ENCODE assay signal across 36 cellular contexts in the genomic region with DNA sequence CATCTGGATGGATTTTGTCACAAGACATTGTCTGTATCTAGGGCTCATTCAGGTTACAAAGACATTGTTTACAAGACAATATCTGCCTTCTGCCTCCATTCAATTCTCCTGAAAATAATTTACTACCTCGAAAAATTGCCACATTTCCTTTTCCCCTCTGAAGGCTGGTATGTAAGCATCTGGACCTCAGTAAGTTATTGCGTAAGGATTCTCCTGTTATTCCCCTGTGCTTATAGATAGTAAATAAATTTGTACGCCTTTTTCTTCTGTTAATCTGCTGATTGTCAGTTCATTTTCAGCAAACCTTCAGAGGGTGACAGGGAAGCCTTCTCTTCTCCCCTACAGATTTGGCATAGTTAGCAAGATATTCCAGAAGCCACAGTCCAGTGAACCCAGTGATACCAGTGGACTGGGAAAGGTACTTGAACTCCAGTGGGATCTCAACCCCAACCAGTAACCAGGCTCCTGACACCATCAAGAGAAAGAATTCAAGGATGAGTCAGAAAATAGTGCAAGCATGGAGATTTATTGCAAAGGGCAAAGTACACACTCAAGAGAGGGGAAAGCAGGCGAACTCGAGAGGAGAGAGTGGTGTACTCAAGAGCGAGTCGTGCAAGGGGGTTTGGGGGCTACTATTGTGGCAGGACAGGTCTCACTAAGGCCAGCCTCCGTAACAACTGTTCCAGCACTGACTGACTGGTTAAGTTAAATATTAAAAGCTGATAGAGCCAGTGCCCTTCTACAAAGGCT.
A peak's percentile ranks its signal among the peaks of the same experiment; 100 is the strongest.
DNase-seq lines count a peak whose midpoint lies in the region; ATAC-seq, FAIRE-seq and TF ChIP-seq lines count a peak whose summit lies in the region.
"Had no signal": no experiment of that assay in that cellular context is flagged by ENCODE, and none has a peak within 500 bp of the region (broad histone marks: within the 10 kb centered on the region; RNA-seq: fewer than 3 reads in every experiment).

No MANE protein-coding gene starts in this region.

- in situ Hi-C loops in IMR-90 (cut with MboI; ENCODE audit: low sequenced_read_pairs) = no loop called here

- peak overlapping the region; percentile 38 for H3K27ac Mint-ChIP-seq in astrocyte (ENCODE audit: unreplicated experiment)
- no peak overlapping the region for H3K27ac Mint-ChIP-seq in stimulated activated naive B cell treated with anti-CD40 and anti-IgM and Interleukin-4, amounts not matched to agents 10 μg/mL and 1 μg/mL and 100 μg/mL, for 72 hours
- H3K27ac Mint-ChIP-seq: activated CD4-positive, alpha-beta memory T cell treated with anti-CD3 and anti-CD28 coated beads for 36 hours; activated naive CD4-positive, alpha-beta T cell treated with anti-CD3 and anti-CD28 coated beads for 36 hours; brain; naive thymus-derived CD4-positive, alpha-beta T cell had no signal

- H3K27me3 Mint-ChIP-seq in astrocyte (ENCODE audit: low read depth, unreplicated experiment) = no peaks in the 10 kb centered on the region
- H3K27me3 Mint-ChIP-seq in stimulated activated naive B cell treated with anti-CD40 and anti-IgM and Interleukin-4, amounts not matched to agents 10 μg/mL and 1 μg/mL and 100 μg/mL, for 72 hours = no peaks in the 10 kb centered on the region
- H3K27me3 Mint-ChIP-seq: activated CD4-positive, alpha-beta memory T cell treated with anti-CD3 and anti-CD28 coated beads for 36 hours; naive thymus-derived CD4-positive, alpha-beta T cell had no signal

- ATAC-seq in IMR-90 (ENCODE audit: low read depth) = no peak
- no peak for ATAC-seq in stimulated activated naive B cell treated with anti-CD40 and anti-IgM and Interleukin-4, amounts not matched to agents 10 μg/mL and 1 μg/mL and 100 μg/mL, for 72 hours (replicated peaks)
- ATAC-seq: foreskin keratinocyte; HCT116; lower lobe of right lung; naive thymus-derived CD4-positive, alpha-beta T cell; psoas muscle; Right ventricle myocardium inferior had no signal

- no peaks in the 10 kb centered on the region for H3K4me1 ChIP-seq in IMR-90 (ENCODE audit: control insufficient read depth, insufficient read depth, low read length)
- no peaks in the 10 kb centered on the region for H3K4me1 ChIP-seq in astrocyte (ENCODE audit: insufficient read depth, low read length)
- H3K4me1 ChIP-seq in suprapubic skin = no peaks in the 10 kb centered on the region
- H3K4me1 ChIP-seq: adrenal gland, BE2C, foreskin keratinocyte, lower lobe of right lung, psoas muscle, sigmoid colon, stomach, thyroid gland had no signal

- H3K4me3 ChIP-seq in BJ (ENCODE audit: low read depth, low read length) = no peak overlapping the region
- H3K4me3 ChIP-seq in IMR-90 (ENCODE audit: insufficient read depth, low read depth, low read length) = no peak overlapping the region
- H3K4me3 ChIP-seq in astrocyte (ENCODE audit: insufficient read depth, low read depth, low read length) = no peak overlapping the region
- H3K4me3 ChIP-seq in suprapubic skin = no peak overlapping the region
- H3K4me3 ChIP-seq: adrenal gland, lower lobe of right lung, PC-9, psoas muscle, sigmoid colon, stomach, thyroid gland had no signal

- H3K9ac ChIP-seq in IMR-90 (ENCODE audit: low read depth, low read length) (no peak overlapping the region), astrocyte (ENCODE audit: low read length) (no peak overlapping the region)

- peaks cover 10% of the 10 kb centered on the region for H3K4me1 Mint-ChIP-seq in astrocyte (ENCODE audit: low read depth, unreplicated experiment)
- H3K4me1 Mint-ChIP-seq in stimulated activated naive B cell treated with anti-CD40 and anti-IgM and Interleukin-4, amounts not matched to agents 10 μg/mL and 1 μg/mL and 100 μg/mL, for 72 hours = no peaks in the 10 kb centered on the region
- H3K4me1 Mint-ChIP-seq: brain; naive thymus-derived CD4-positive, alpha-beta T cell had no signal

- CTCF ChIA-PET in BJ (lab: Yijun Ruan, JAX) (no interaction called here), IMR-90 (lab: Yijun Ruan, JAX) (no interaction called here)

- TF ChIP-seq CTCF in BJ (IDR thresholded peaks at IDR 0.05; ENCODE audit: insufficient read depth, low read depth, low read length) (no peak), IMR-90 (conservative IDR thresholded peaks at IDR 0.05; ENCODE audit: low read depth, low read length) (no peak), astrocyte (IDR thresholded peaks at IDR 0.05; ENCODE audit: insufficient read depth, low read depth, low read length) (no peak), suprapubic skin (IDR thresholded peaks at IDR 0.05) (no peak)

- WGBS in IMR-90 (ENCODE audit: extremely low coverage in 2 of 2, insufficient read length in 1 of 2), 2 experiments = 60% methylated on average over 1 of the region's 8 CpGs; no CpG with 5 or more reads in 1 of the 2 experiments
- 77% methylated on average over 8 of the region's 8 CpGs for WGBS in suprapubic skin

- no peak overlapping the region for H3K4me3 Mint-ChIP-seq in astrocyte (ENCODE audit: unreplicated experiment)
- no peak overlapping the region for H3K4me3 Mint-ChIP-seq in stimulated activated naive B cell treated with anti-CD40 and anti-IgM and Interleukin-4, amounts not matched to agents 10 μg/mL and 1 μg/mL and 100 μg/mL, for 72 hours
- H3K4me3 Mint-ChIP-seq: activated CD4-positive, alpha-beta memory T cell treated with anti-CD3 and anti-CD28 coated beads for 36 hours; activated naive CD4-positive, alpha-beta T cell treated with anti-CD3 and anti-CD28 coated beads for 36 hours; brain; naive thymus-derived CD4-positive, alpha-beta T cell had no signal

- no peaks in the 10 kb centered on the region for H3K27me3 ChIP-seq in BJ (ENCODE audit: control insufficient read depth, insufficient read depth, low read length)
- no peaks in the 10 kb centered on the region for H3K27me3 ChIP-seq in IMR-90 (ENCODE audit: control insufficient read depth, insufficient read depth, low read length)
- H3K27me3 ChIP-seq in astrocyte (ENCODE audit: insufficient read depth, low read length) = no peaks in the 10 kb centered on the region
- H3K27me3 ChIP-seq in suprapubic skin = no peaks in the 10 kb centered on the region
- H3K27me3 ChIP-seq: adrenal gland, BE2C, foreskin keratinocyte, sigmoid colon, thyroid gland had no signal

- H2BK120ac ChIP-seq in IMR-90 (ENCODE audit: low read depth, low read length) = no peak overlapping the region

- H4K8ac ChIP-seq in IMR-90 (ENCODE audit: low read depth in 2 of 2, low read length in 2 of 2) = no peak overlapping the region

- H3K79me2 ChIP-seq in astrocyte (ENCODE audit: insufficient read depth, low read length) = no peaks in the 10 kb centered on the region

- H3K18ac ChIP-seq in IMR-90 (ENCODE audit: low read depth, low read length) = no peak overlapping the region

- no peak overlapping the region for H3K4ac ChIP-seq in IMR-90 (ENCODE audit: low read depth, low read length)

- H3K79me1 ChIP-seq in IMR-90 (ENCODE audit: low read depth in 1 of 2, low read length in 2 of 2) = no peaks in the 10 kb centered on the region

- no peak for TF ChIP-seq RAD21 in IMR-90 (IDR thresholded peaks at IDR 0.05; ENCODE audit: low read length)

- H4K20me1 ChIP-seq in IMR-90 (ENCODE audit: insufficient read depth, low read length) = no peaks in the 10 kb centered on the region
- no peaks in the 10 kb centered on the region for H4K20me1 ChIP-seq in astrocyte (ENCODE audit: insufficient read depth, low read length)

- H3K9me3 ChIP-seq in IMR-90 (ENCODE audit: control insufficient read depth, insufficient read depth, low read length) (peaks cover 8% of the 10 kb centered on the region), astrocyte (ENCODE audit: insufficient read depth, low read depth, low read length) (no peaks in the 10 kb centered on the region), suprapubic skin (no peaks in the 10 kb centered on the region)
- H3K9me3 ChIP-seq: adrenal gland, BE2C, lower lobe of right lung, psoas muscle, thyroid gland had no signal

- peaks cover 2% of the 10 kb centered on the region for H3K36me3 Mint-ChIP-seq in astrocyte (ENCODE audit: low read depth, unreplicated experiment)
- no peaks in the 10 kb centered on the region for H3K36me3 Mint-ChIP-seq in stimulated activated naive B cell treated with anti-CD40 and anti-IgM and Interleukin-4, amounts not matched to agents 10 μg/mL and 1 μg/mL and 100 μg/mL, for 72 hours
- H3K36me3 Mint-ChIP-seq: activated CD4-positive, alpha-beta memory T cell treated with anti-CD3 and anti-CD28 coated beads for 36 hours; brain; naive thymus-derived CD4-positive, alpha-beta T cell had no signal

- no peak overlapping the region for H2BK15ac ChIP-seq in IMR-90 (ENCODE audit: low read depth, low read length)

- no peak overlapping the region for H4K5ac ChIP-seq in IMR-90 (ENCODE audit: low read depth, low read length)

- H3K27ac ChIP-seq in IMR-90 (ENCODE audit: insufficient read depth, low read length) (no peak overlapping the region), astrocyte (ENCODE audit: low read depth, low read length) (no peak overlapping the region), suprapubic skin (no peak overlapping the region)
- H3K27ac ChIP-seq: adrenal gland, foreskin keratinocyte, lower lobe of right lung, PC-9, psoas muscle, sigmoid colon, stomach, thyroid gland had no signal

- H2BK20ac ChIP-seq in IMR-90 (ENCODE audit: low read depth, low read length) = no peak overlapping the region

- dilution Hi-C loops in IMR-90 (cut with HindIII; ENCODE audit: low sequenced_read_pairs, unreplicated experiment) = no loop called here

- no peaks in the 10 kb centered on the region for H3K9me1 ChIP-seq in IMR-90 (ENCODE audit: insufficient read depth, low read length)

- no peak overlapping the region for H3K23ac ChIP-seq in IMR-90 (ENCODE audit: low read depth, low read length)

- no TSS peak for BruUV-seq in IMR-90 (replicated peaks; lab: Mats Ljungman, UMichigan)

- H2AK5ac ChIP-seq in IMR-90 (ENCODE audit: low read depth, low read length) = no peak overlapping the region

- H3K56ac ChIP-seq in IMR-90 (ENCODE audit: extremely low read depth, insufficient read depth, low read length) = no peak overlapping the region

- POLR2A ChIA-PET in BJ (lab: Charles Lee) = no interaction called here
- POLR2A ChIA-PET in IMR-90 (lab: Charles Lee; ENCODE audit: unreplicated experiment) = no interaction called here

- peak; percentile 9 for DNase-seq in BJ (ENCODE audit: low read depth)
- DNase-seq in IMR-90 = no peak
- DNase-seq in astrocyte (ENCODE audit: low read depth) = no peak
- DNase-seq in kidney glomerular epithelial cell (lab: John Stamatoyannopoulos, UW) = peak; percentile 9
- DNase-seq in EL = no peak
- no peak for DNase-seq in suprapubic skin (ENCODE audit: low spot score in 2 of 2)
- DNase-seq in cerebellum (ENCODE audit: low spot score) = no peak
- DNase-seq in stimulated activated naive B cell treated with anti-CD40 and anti-IgM and Interleukin-4, amounts not matched to agents 10 μg/mL and 1 μg/mL and 100 μg/mL, for 72 hours = no peak
- DNase-seq: activated CD4-positive, alpha-beta memory T cell treated with anti-CD3 and anti-CD28 coated beads for 36 hours; activated CD4-positive, alpha-beta T cell treated with anti-CD3 and anti-CD28 coated beads for 1 hour; activated CD8-positive, alpha-beta memory T cell treated with anti-CD3 and anti-CD28 coated beads, Interleukin-2, amount 50 U/mL, for 48 hours; activated naive CD4-positive, alpha-beta T cell treated with anti-CD3 and anti-CD28 coated beads for 36 hours; adrenal gland; BE2C; effector CD8-positive, alpha-beta T cell; erythroblast; foreskin keratinocyte; head of caudate nucleus; islet precursor cell; lower lobe of right lung; naive thymus-derived CD4-positive, alpha-beta T cell; NCI-H1417; NCI-H2029 treated with DMSO at 0.1 percent for 48 hours; NCI-H524 treated with DMSO at 0.1 percent for 48 hours; PC-9; psoas muscle; sigmoid colon; stimulated activated CD4-positive, alpha-beta T cell treated with anti-CD3 and anti-CD28 coated beads, Interleukin-12 subunit alpha, Interleukin-12 subunit beta, amount 100 ng/mL, for 4 hours; stimulated activated CD4-positive, alpha-beta T cell treated with anti-CD3 and anti-CD28 coated beads, Interleukin-2, amount 100 ng/mL, for 48 hours; stomach; thyroid gland had no signal

- no peak overlapping the region for H2BK5ac ChIP-seq in IMR-90 (ENCODE audit: low read depth, low read length, poor library complexity, severe bottlenecking)

- peaks cover 14% of the 10 kb centered on the region for H3K9me3 Mint-ChIP-seq in astrocyte (ENCODE audit: unreplicated experiment)
- peaks cover 0 to 6% of the 10 kb centered on the region in 2 donors for H3K9me3 Mint-ChIP-seq in stimulated activated naive B cell treated with anti-CD40 and anti-IgM and Interleukin-4, amounts not matched to agents 10 μg/mL and 1 μg/mL and 100 μg/mL, for 72 hours

- intact Hi-C loops in IMR-90 (cut with micrococcal nuclease) = no loop called here

- no peak overlapping the region for H3K4me2 ChIP-seq in IMR-90 (ENCODE audit: low read depth, low read length)
- H3K4me2 ChIP-seq in astrocyte (ENCODE audit: low read length) = no peak overlapping the region
- H3K4me2 ChIP-seq: PC-9 had no signal

- TF ChIP-seq POLR2A in IMR-90 (IDR thresholded peaks at IDR 0.05; ENCODE audit: low read depth, low read length) (no peak), suprapubic skin (IDR thresholded peaks at IDR 0.05) (no peak)

- H2AK9ac ChIP-seq in IMR-90 (replicated peaks; ENCODE audit: low read depth, low read length, poor library complexity) = no peak overlapping the region

- H3K14ac ChIP-seq in IMR-90 (replicated peaks; ENCODE audit: low read depth, low read length) = no peak overlapping the region

- H4K91ac ChIP-seq in IMR-90 (ENCODE audit: insufficient read depth, low read depth, low read length) = no peak overlapping the region

- H2AFZ ChIP-seq in IMR-90 (replicated peaks; ENCODE audit: low read length, poor library complexity) = no peak overlapping the region
- H2AFZ ChIP-seq in astrocyte (ENCODE audit: low read depth, low read length) = no peak overlapping the region
- H2AFZ ChIP-seq: PC-9 had no signal

- TF ChIP-seq EP300 in suprapubic skin (IDR thresholded peaks at IDR 0.05) = no peak

- FAIRE-seq in astrocyte (lab: Jason Lieb, UNC) = no peak
- FAIRE-seq: colon, G401.6 had no signal

- H3K36me3 ChIP-seq in BJ (ENCODE audit: control insufficient read depth, insufficient read depth, low read length) (no peaks in the 10 kb centered on the region), IMR-90 (ENCODE audit: control insufficient read depth, insufficient read depth, low read length) (no peaks in the 10 kb centered on the region), astrocyte (ENCODE audit: insufficient read depth, low read length) (no peaks in the 10 kb centered on the region), suprapubic skin (no peaks in the 10 kb centered on the region)
- H3K36me3 ChIP-seq: adrenal gland, BE2C, lower lobe of right lung, sigmoid colon, stomach, thyroid gland had no signal

Comparison
In these comparisons a context has a peak if more than half of its experiments do, and no peak if none do; other contexts are left out.
1. DNase-seq: peak in BJ (single experiment) and kidney glomerular epithelial cell (single experiment); none in IMR-90 (single experiment), astrocyte (single experiment), EL (single experiment), suprapubic skin (0 of 2), cerebellum (single experiment) and stimulated activated naive B cell treated with anti-CD40 and anti-IgM and Interleukin-4, amounts not matched to agents 10 μg/mL and 1 μg/mL and 100 μg/mL, for 72 hours (single experiment).